8 cellular contexts compared by ENCODE assay signal in the genomic region with DNA sequence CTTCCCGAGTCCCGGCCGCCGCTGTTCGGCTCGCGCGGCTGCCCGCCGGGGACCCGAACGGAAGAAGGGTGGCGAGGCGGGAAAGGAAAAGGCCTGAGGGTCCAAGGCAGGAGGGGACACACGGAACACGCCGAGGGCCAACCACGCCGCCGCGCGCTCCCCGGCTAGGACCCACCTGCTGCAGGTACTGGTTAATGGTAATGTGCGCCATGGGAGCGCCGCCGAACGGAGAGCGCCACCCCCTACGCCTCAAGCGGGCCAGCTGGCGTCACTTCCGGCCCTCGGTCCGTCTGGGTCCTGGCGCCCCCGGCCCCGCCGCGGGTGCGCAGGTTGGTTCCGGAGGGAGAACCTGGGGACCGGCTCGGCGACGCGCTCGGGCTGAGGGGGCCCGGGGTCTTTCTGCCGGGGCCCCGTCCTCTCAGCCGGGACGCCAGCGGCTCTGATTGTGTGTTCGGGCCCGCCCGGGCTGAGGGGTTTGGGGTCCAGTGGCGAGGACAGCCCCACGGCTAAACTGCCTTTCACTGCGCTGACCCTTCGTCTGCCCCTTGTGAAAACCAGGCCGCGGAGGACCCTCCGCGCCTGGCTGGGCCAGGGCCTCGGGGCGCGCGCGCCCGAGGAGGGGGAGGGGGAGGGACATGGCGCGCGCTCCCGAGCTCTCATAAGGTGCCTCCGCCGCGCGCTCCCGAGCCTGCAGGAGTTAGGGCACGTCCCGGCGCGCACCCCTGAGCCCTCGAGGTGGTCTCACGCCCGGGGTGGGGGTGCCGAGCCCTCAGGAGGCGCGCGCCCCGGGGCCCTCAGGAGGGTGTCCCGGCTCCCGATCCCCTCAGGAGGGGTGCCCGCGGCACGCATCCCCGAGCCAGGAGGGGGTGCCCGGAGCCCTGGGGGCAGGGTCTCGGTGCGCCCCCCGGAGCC. TPM values are rescaled to one million over a fixed set of nuclear protein-coding genes. Genes with fewer than 3 reads are reported as not detected.
DNase-seq lines count a peak whose midpoint lies in the region; ATAC-seq, FAIRE-seq and TF ChIP-seq lines count a peak whose summit lies in the region.

A gene (minus strand): TSS at position 246 of the 912 bp plus-strand sequence. CDS start 35 bp downstream, at position 211.

- peak within 1 kb of the TSS; percentile 77 for H3K4me3 ChIP-seq in BJ (ENCODE audit: low read depth, low read length)
- peak within 1 kb of the TSS; percentile 89 to 99 for H3K4me3 ChIP-seq in left lung

- no peaks in the 10 kb centered on the region for H3K9me3 ChIP-seq in left lung

- H3K27ac ChIP-seq in left lung, result peak within 1 kb of the TSS; percentile 98 to 99

- no peaks in the 10 kb centered on the region for H3K27me3 ChIP-seq in BJ (ENCODE audit: control insufficient read depth, insufficient read depth, low read length)
- H3K27me3 ChIP-seq in left lung, result no peaks in the 10 kb centered on the region

- TF ChIP-seq CTCF in BJ (IDR thresholded peaks at IDR 0.05; ENCODE audit: insufficient read depth, low read depth, low read length), result no peak
- TF ChIP-seq CTCF in left lung (IDR thresholded peaks at IDR 0.05), result no peak

- POLR2A ChIA-PET in BJ (lab: Charles Lee), result interaction anchor here (0.6 to 0.8 kb wide), 2 partner anchors 49 to 130 kb away, joined by 6 to 14 read pairs; no protein-coding TSS in a partner anchor

- 0 out of 2 replicates have a peak, but pooled peaks cover 2% of the 10 kb centered on the region for H3K36me3 ChIP-seq in BJ (ENCODE audit: control insufficient read depth, insufficient read depth, low read length)
- peaks cover 0 to 22% of the 10 kb centered on the region in 2 donors for H3K36me3 ChIP-seq in left lung

- CTCF ChIA-PET in BJ (lab: Yijun Ruan, JAX), result interaction anchor here (1.1 kb wide), 1 partner anchor 58 kb away, joined by 3 read pairs; no protein-coding TSS in a partner anchor

- intact Hi-C loops in left lung (cut with DNase I), result no loop called here

- DNase-seq in BJ (ENCODE audit: low read depth) (no peak), GM19239 (ENCODE audit: insufficient read length, low spot score) (peak; percentile 90), NCI-H526 treated with DMSO at 0.1 percent for 48 hours (lab: John Stamatoyannopoulos, UW) (peak; percentile 85), dedifferentiated amniotic fluid mesenchymal stem cell (ENCODE audit: extremely low spot score) (peak; percentile 76), left lung (peak; percentile 89 to 96)
- DNase-seq in activated CD4-positive, alpha-beta T cell treated with anti-CD3 and anti-CD28 coated beads, Interleukin-2, amount 50 U/mL, for 1 hour, result peak; percentile 91
- DNase-seq in stimulated activated CD4-positive, alpha-beta T cell treated with anti-CD3 and anti-CD28 coated beads, Interleukin-2, amount 100 ng/mL, for 48 hours, result peak; percentile 89 to 91

- peak; percentile 71 for FAIRE-seq in GM19239 (lab: Jason Lieb, UNC)

- peaks cover 21 to 70% of the 10 kb centered on the region in 2 donors for H3K4me1 ChIP-seq in left lung

- ATAC-seq in HG03442 (IDR thresholded peaks at IDR 0.05; ENCODE audit: unreplicated experiment) (peak; percentile 66), left lung (peak; percentile 93)

RNA-seq across cellular contexts. Expression of the gene that starts here (rescaled TPM):
- polyA plus RNA-seq in BJ (2011; rRNA removed), result 73.6 and 87.5 TPM in 2 replicates
- polyA minus RNA-seq in BJ (2011; rRNA and poly(A)+ RNA removed), result 28.2 and 43.4 TPM in 2 replicates
- 10 to 100 TPM; 30.5 to 41.0 TPM for total RNA-seq in left lung
